In the genomic region with DNA sequence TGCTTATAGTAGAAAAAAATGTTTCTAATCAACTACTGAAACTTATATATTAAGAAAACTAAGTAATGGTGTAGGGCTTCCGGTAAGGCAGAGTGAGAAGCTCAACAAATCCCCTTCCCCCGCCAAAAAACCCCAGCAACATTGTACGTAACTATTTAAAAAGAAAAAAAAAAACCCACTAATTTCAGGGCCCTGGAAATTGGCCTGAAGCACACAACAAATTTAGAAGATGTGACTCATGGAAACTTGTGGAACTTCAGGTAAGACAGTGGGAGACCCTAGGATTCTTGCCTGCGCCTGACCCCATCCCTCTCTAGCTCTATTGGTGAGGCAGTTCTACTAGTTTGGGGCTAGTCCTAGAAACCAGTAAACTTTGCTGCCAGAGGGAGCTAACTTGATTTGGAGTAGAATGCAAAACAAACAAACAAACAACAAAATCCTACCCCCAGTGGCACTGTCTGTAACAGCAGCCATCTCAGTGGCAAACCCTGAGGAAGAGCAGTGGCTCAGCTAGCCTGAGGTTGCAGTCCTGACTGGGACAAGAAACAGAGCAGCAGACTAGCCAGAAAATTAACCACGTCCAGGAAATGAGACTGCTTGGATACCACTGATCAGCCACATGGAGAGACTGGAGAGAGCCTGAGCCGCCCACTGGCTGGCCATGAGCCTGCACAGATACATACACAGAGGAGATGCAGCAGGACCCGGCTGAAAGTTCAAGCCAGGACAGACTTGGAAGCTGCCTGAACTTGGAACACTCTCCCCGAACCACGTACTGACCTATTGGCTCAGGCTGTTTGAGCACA, we compare ENCODE assay signal across 1 cellular context.
TF ChIP-seq lines count a peak whose summit lies in the region.

No MANE protein-coding gene starts in this region.

TF ChIP-seq in SK-N-SH, 30 proteins besides CTCF, POLR2A, EP300 and RAD21 (continued from another document):
- no peak for TF ChIP-seq USF2 (IDR thresholded peaks at IDR 0.05; ENCODE audit: borderline replicate concordance, low read depth, low read length)
- TF ChIP-seq POLR2AphosphoS5 (IDR thresholded peaks at IDR 0.05; ENCODE audit: low read depth, low read length): no peak
- TF ChIP-seq SIN3A (IDR thresholded peaks at IDR 0.05; ENCODE audit: borderline replicate concordance, low read depth, low read length): no peak
- no peak for TF ChIP-seq GATA2 (CRISPR knock-in tag; IDR thresholded peaks at IDR 0.05)
- TF ChIP-seq JUND (IDR thresholded peaks at IDR 0.05): no peak
- no peak for TF ChIP-seq FOSL2 (IDR thresholded peaks at IDR 0.05; ENCODE audit: borderline replicate concordance, low read depth)
- TF ChIP-seq, protein P1, sequence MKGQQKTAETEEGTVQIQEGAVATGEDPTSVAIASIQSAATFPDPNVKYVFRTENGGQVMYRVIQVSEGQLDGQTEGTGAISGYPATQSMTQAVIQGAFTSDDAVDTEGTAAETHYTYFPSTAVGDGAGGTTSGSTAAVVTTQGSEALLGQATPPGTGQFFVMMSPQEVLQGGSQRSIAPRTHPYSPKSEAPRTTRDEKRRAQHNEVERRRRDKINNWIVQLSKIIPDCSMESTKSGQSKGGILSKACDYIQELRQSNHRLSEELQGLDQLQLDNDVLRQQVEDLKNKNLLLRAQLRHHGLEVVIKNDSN (IDR thresholded peaks at IDR 0.05; ENCODE audit: borderline replicate concordance, low read depth): no peak
- TF ChIP-seq, protein P2, sequence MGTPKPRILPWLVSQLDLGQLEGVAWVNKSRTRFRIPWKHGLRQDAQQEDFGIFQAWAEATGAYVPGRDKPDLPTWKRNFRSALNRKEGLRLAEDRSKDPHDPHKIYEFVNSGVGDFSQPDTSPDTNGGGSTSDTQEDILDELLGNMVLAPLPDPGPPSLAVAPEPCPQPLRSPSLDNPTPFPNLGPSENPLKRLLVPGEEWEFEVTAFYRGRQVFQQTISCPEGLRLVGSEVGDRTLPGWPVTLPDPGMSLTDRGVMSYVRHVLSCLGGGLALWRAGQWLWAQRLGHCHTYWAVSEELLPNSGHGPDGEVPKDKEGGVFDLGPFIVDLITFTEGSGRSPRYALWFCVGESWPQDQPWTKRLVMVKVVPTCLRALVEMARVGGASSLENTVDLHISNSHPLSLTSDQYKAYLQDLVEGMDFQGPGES (IDR thresholded peaks at IDR 0.05; ENCODE audit: low read depth, low read length): no peak
- TF ChIP-seq TCF12 (IDR thresholded peaks at IDR 0.05): no peak
- no peak for TF ChIP-seq FOXJ3 (CRISPR knock-in tag; IDR thresholded peaks at IDR 0.05)
- no peak for TF ChIP-seq ELF1 (IDR thresholded peaks at IDR 0.05)
- TF ChIP-seq MXI1 (IDR thresholded peaks at IDR 0.05; ENCODE audit: low read depth, low read length): no peak
- TF ChIP-seq TAF1 (IDR thresholded peaks at IDR 0.05; ENCODE audit: borderline replicate concordance, low read depth, low read length): no peak
- no peak for TF ChIP-seq MAX (IDR thresholded peaks at IDR 0.05; ENCODE audit: low read depth)
- no peak for TF ChIP-seq RCOR1 (IDR thresholded peaks at IDR 0.05; ENCODE audit: low read length)
